25 cellular contexts compared by ENCODE assay signal in the genomic region with DNA sequence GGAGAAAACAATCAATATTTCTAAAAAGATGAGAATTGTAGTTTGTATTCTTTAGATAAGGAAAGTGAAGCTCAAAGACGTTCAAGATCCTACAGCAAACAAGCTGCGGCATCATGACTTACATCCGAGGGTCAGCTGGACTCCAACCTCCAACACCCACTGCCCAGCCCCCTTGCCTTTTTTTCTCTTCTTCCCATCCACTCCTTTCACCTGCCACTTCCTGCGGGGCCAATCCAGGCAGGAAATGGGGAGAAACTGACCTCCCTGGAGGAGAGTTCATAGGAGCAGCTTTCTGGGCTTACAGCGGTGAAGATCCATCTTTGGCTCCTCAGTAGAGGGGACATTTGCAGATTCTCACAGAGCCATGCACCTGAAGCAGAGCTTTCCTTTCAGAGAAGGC.
"Had no signal": no experiment of that assay in that cellular context is flagged by ENCODE, and none has a peak within 500 bp of the region (broad histone marks: within the 10 kb centered on the region; RNA-seq: fewer than 3 reads in every experiment).

No MANE protein-coding gene starts in this region.

- H3K36me3 ChIP-seq: brain microvascular endothelial cell, gastrocnemius medialis, WERI-Rb-1 had no signal

- H3K27ac ChIP-seq: brain microvascular endothelial cell, foreskin keratinocyte, gastrocnemius medialis, WERI-Rb-1 had no signal

- ATAC-seq: activated CD4-positive, CD25-positive, alpha-beta regulatory T cell treated with anti-CD3 and anti-CD28 coated beads, Interleukin-2, amount 50 U/mL, for 24 hours; activated CD8-positive, alpha-beta T cell treated with anti-CD3 and anti-CD28 coated beads for 36 hours; activated T-cell treated with anti-CD3 and anti-CD28 coated beads, Interleukin-2, amount 50 U/mL, for 4 hours; activated T-helper 17 cell treated with anti-CD3 and anti-CD28 coated beads, Interleukin-2, amount 50 U/mL, for 72 hours; esophagus mucosa; foreskin keratinocyte; gastrocnemius medialis; T-helper 17 cell had no signal

- H3K27me3 ChIP-seq: brain microvascular endothelial cell, foreskin keratinocyte, gastrocnemius medialis had no signal

- DNase-seq: activated B cell treated with CpG ODN at 0.5 μM for 24 hours; activated CD4-positive, alpha-beta T cell treated with anti-CD3 and anti-CD28 coated beads for 48 hours; activated CD4-positive, alpha-beta T cell treated with anti-CD3 and anti-CD28 coated beads, Interleukin-2, amount 50 U/mL, for 1 hour; activated CD4-positive, alpha-beta T cell treated with anti-CD3 and anti-CD28 coated beads, Interleukin-2, amount 50 U/mL, for 48 hours; activated CD8-positive, alpha-beta memory T cell treated with anti-CD3 and anti-CD28 coated beads for 24 hours; activated CD8-positive, alpha-beta T cell treated with anti-CD3 and anti-CD28 coated beads for 36 hours; activated effector memory CD4-positive, alpha-beta T cell treated with Interleukin-2 at 50 U/mL for 16 hours; activated gamma-delta T cell treated with Interleukin-2 at 50 U/mL for 16 hours; activated naive CD4-positive, alpha-beta T cell treated with anti-CD3 and anti-CD28 coated beads, Interleukin-2, amount 50 U/mL, for 16 hours; activated naive CD4-positive, alpha-beta T cell treated with Interleukin-2 at 50 U/mL for 16 hours; activated T-cell treated with anti-CD3 and anti-CD28 coated beads, Interleukin-2, amount 50 U/mL, for 4 hours; amniotic stem cell; anterior cingulate cortex; brain microvascular endothelial cell; caudate nucleus; effector CD8-positive, alpha-beta T cell; foreskin keratinocyte; gastrocnemius medialis; T-helper 1 cell; T-helper 17 cell; T1000; WERI-Rb-1 had no signal

- H3K4me1 ChIP-seq: foreskin keratinocyte, gastrocnemius medialis had no signal

- H3K9me3 ChIP-seq: gastrocnemius medialis had no signal

- H3K4me3 ChIP-seq: gastrocnemius medialis had no signal
